In the genomic region with DNA sequence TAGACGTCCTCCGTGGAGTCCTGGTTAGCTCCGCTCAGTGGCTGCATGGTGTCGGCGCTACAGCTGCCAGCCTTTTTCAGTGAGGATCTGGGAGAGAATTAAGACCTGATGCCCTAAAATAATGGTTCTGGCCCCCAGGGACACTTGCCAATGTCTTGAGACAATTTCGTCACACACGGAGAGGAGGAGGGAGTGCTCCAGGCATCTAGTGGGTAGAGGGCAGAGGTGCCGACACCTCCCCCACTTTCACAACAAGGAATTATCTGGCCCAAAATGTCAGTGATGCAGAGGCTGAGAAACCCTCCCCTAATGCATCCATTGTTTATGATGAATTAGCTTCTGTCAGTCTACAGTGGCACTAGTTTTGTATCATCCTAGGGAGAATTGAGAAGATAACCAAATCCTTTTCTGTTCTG, we compare ENCODE assay signal across 17 cellular contexts.
"Had no signal": no experiment of that assay in that cellular context is flagged by ENCODE, and none has a peak within 500 bp of the region (broad histone marks: within the 10 kb centered on the region; RNA-seq: fewer than 3 reads in every experiment).

No MANE protein-coding gene starts in this region.

- H3K27me3 Mint-ChIP-seq: activated CD4-positive, alpha-beta T cell treated with anti-CD3 and anti-CD28 coated beads, Interleukin-2, amount 10 ng/mL, durations not matched to agents 24 days and 14 days; naive B cell; stimulated activated memory B cell treated with anti-CD40 and anti-IgM and Interleukin-4, amounts not matched to agents 10 μg/mL and 1 μg/mL and 100 μg/mL, for 72 hours had no signal

- DNase-seq: activated CD4-positive, alpha-beta T cell treated with anti-CD3 and anti-CD28 coated beads, Interleukin-2, amount 10 ng/mL, durations not matched to agents 24 days and 14 days; activated CD8-positive, alpha-beta memory T cell treated with anti-CD3 and anti-CD28 coated beads for 24 hours; activated CD8-positive, alpha-beta memory T cell treated with anti-CD3 and anti-CD28 coated beads, Interleukin-2, amount 50 U/mL, for 48 hours; activated gamma-delta T cell treated with Interleukin-2 at 50 U/mL for 16 hours; adrenal gland; foreskin fibroblast; mammary epithelial cell; mucosa of descending colon; naive B cell; stimulated activated CD4-positive, alpha-beta T cell treated with anti-CD3 and anti-CD28 coated beads, Interleukin-4, amount 100 ng/mL, for 24 hours; tibial artery had no signal

- H3K4me3 Mint-ChIP-seq: activated CD4-positive, alpha-beta T cell treated with anti-CD3 and anti-CD28 coated beads, Interleukin-2, amount 10 ng/mL, durations not matched to agents 24 days and 14 days; naive B cell; stimulated activated memory B cell treated with anti-CD40 and anti-IgM and Interleukin-4, amounts not matched to agents 10 μg/mL and 1 μg/mL and 100 μg/mL, for 72 hours had no signal

- H3K4me1 ChIP-seq: adrenal gland, left lung, tibial artery had no signal

- ATAC-seq: activated naive CD4-positive, alpha-beta T cell treated with anti-CD3 and anti-CD28 coated beads, Interleukin-2, amount 50 U/mL, for 72 hours; left lung; mucosa of descending colon; sciatic nerve; SK-N-SH treated with all-trans-retinoic acid at 6 μM for 48 hours; stimulated activated memory B cell treated with anti-CD40 and anti-IgM and Interleukin-4, amounts not matched to agents 10 μg/mL and 1 μg/mL and 100 μg/mL, for 72 hours had no signal

- H3K4me3 ChIP-seq: adrenal gland, left lung, mucosa of descending colon, tibial artery had no signal

- H3K9me3 Mint-ChIP-seq: activated CD4-positive, alpha-beta T cell treated with anti-CD3 and anti-CD28 coated beads, Interleukin-2, amount 10 ng/mL, durations not matched to agents 24 days and 14 days; activated naive CD4-positive, alpha-beta T cell treated with anti-CD3 and anti-CD28 coated beads, Interleukin-2, amount 50 U/mL, for 72 hours; naive B cell; stimulated activated memory B cell treated with anti-CD40 and anti-IgM and Interleukin-4, amounts not matched to agents 10 μg/mL and 1 μg/mL and 100 μg/mL, for 72 hours had no signal

- H3K27ac ChIP-seq: adrenal gland, epithelial cell of prostate, left lung, tibial artery had no signal

- H3K27me3 ChIP-seq: adrenal gland, left lung, tibial artery had no signal

- H3K27ac Mint-ChIP-seq: activated CD4-positive, alpha-beta T cell treated with anti-CD3 and anti-CD28 coated beads, Interleukin-2, amount 10 ng/mL, durations not matched to agents 24 days and 14 days; stimulated activated memory B cell treated with anti-CD40 and anti-IgM and Interleukin-4, amounts not matched to agents 10 μg/mL and 1 μg/mL and 100 μg/mL, for 72 hours had no signal

- H3K9me3 ChIP-seq: adrenal gland, left lung, mucosa of descending colon, tibial artery had no signal

- H3K4me1 Mint-ChIP-seq: activated CD4-positive, alpha-beta T cell treated with anti-CD3 and anti-CD28 coated beads, Interleukin-2, amount 10 ng/mL, durations not matched to agents 24 days and 14 days; naive B cell; stimulated activated memory B cell treated with anti-CD40 and anti-IgM and Interleukin-4, amounts not matched to agents 10 μg/mL and 1 μg/mL and 100 μg/mL, for 72 hours had no signal
